In the genomic region with DNA sequence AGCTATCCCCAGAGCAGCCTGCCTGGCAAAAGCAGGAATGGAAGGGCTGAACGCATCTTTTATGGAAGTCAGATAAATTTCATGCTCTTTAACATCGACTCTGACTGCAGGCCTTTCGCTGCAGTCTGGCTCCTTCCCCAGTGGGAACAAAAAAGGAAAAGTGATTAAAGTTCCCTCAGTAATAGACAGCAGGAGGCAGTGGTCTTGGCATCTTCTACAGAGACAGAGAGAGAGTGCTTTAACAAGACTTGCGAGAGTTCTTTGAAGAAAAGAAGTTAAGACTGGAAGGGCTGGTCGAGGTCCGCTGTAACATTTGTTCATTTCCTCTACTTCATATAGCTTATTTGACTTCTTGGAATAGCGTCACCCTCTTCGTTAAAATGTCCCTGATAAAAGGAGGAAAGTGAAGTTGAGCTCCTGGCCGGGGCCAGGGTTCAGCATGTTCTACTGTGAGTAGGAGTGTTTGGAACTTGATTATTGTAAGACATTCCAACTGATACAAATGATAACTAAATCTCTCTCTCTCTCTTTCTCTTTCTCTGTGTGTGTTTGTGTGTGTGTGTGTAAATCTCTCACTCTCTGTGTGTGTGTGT, we compare ENCODE assay signal across 15 cellular contexts.
DNase-seq lines count a peak whose midpoint lies in the region; ATAC-seq, FAIRE-seq and TF ChIP-seq lines count a peak whose summit lies in the region.
"Had no signal": no experiment of that assay in that cellular context is flagged by ENCODE, and none has a peak within 500 bp of the region (broad histone marks: within the 10 kb centered on the region; RNA-seq: fewer than 3 reads in every experiment).

No MANE protein-coding gene starts in this region.

- intact Hi-C loops in left ventricle myocardium superior (cut with micrococcal nuclease), result no loop called here
- intact Hi-C loops in thyroid gland (cut with DNase I), result no loop called here

- peak overlapping the region; percentile 20 for H3K27ac ChIP-seq in GM23248
- H3K27ac ChIP-seq in thyroid gland, result no peak overlapping the region
- H3K27ac ChIP-seq: foreskin keratinocyte had no signal

- ATAC-seq in left ventricle myocardium superior, result peak; percentile 78
- no peak for ATAC-seq in HG02642 (IDR thresholded peaks at IDR 0.05; ENCODE audit: poor library complexity, unreplicated experiment)

- DNase-seq in GM23248, result peak; percentile 24
- peak; percentile 53 to 70 for DNase-seq in cardiac fibroblast (ENCODE audit: low read depth in 2 of 2)
- DNase-seq in left ventricle myocardium superior, result no peak
- no peak for DNase-seq in retinal pigment epithelial cell (ENCODE audit: low read depth)
- DNase-seq in GM19239 (ENCODE audit: insufficient read length, low spot score), result no peak
- DNase-seq in thyroid gland, result no peak
- no peak for DNase-seq in NK-92 (lab: John Stamatoyannopoulos, UW; ENCODE audit: unreplicated experiment)
- DNase-seq: activated naive CD4-positive, alpha-beta T cell treated with Interleukin-2 at 50 U/mL for 16 hours; DMS79 treated with DMSO at 0.1 percent for 48 hours; foreskin keratinocyte; kidney glomerular epithelial cell; NCI-H2081; SIG-M5; stimulated activated CD4-positive, alpha-beta T cell treated with anti-CD3 and anti-CD28 coated beads, Interleukin-15, amount 100 ng/mL, for 24 hours had no signal

- H3K4me3 ChIP-seq in GM23248 (peak overlapping the region; percentile 40), cardiac fibroblast (replicated peaks in 1 of 2; ENCODE audit: low read depth in 2 of 2, low read length in 2 of 2) (no peak overlapping the region), retinal pigment epithelial cell (ENCODE audit: low read length) (no peak overlapping the region), thyroid gland (replicated peaks in 1 of 3) (no peak overlapping the region)

- H3K9me3 ChIP-seq in GM23248 (ENCODE audit: low read depth) (no peaks in the 10 kb centered on the region), thyroid gland (no peaks in the 10 kb centered on the region)

- H3K4me2 ChIP-seq in GM23248 (ENCODE audit: unreplicated experiment), result peak overlapping the region; percentile 70

- H3K27me3 ChIP-seq in GM23248 (replicated peaks; ENCODE audit: insufficient read depth) (no peaks in the 10 kb centered on the region), thyroid gland (no peaks in the 10 kb centered on the region)
- H3K27me3 ChIP-seq: foreskin keratinocyte had no signal

- 78 to 81% methylated on average over 9 of the region's 9 CpGs for WGBS in GM23248 (ENCODE audit: low coverage in 1 of 2, low lambda C conversion rate in 2 of 2, missing lambda C conversion rate in 2 of 2), 2 experiments
- 76 to 77% methylated on average over 9 of the region's 9 CpGs for WGBS in thyroid gland, 2 donors

- peak overlapping the region; percentile 36 for H3K9ac ChIP-seq in GM23248

- H3K9me2 ChIP-seq in GM23248 (ENCODE audit: insufficient read depth), result no peaks in the 10 kb centered on the region

- H3K79me2 ChIP-seq in GM23248 (ENCODE audit: insufficient read depth), result peaks cover 79% of the 10 kb centered on the region

- H3K4me1 ChIP-seq in GM23248 (ENCODE audit: insufficient read depth) (peaks cover 36% of the 10 kb centered on the region), thyroid gland (no peaks in the 10 kb centered on the region)

- FAIRE-seq in GM19239 (lab: Jason Lieb, UNC), result no peak

- in situ Hi-C loops in GM23248 (cut with MboI), result loop anchor here (25.0 kb wide), 2 partner anchors 256 to 1744 kb away; no protein-coding TSS in a partner anchor

- H3K36me3 ChIP-seq in GM23248 (ENCODE audit: low read depth), result no peaks in the 10 kb centered on the region
- H3K36me3 ChIP-seq in thyroid gland, result no peaks in the 10 kb centered on the region

- H2AFZ ChIP-seq in GM23248, result peak overlapping the region; percentile 60

- no peaks in the 10 kb centered on the region for H4K20me1 ChIP-seq in GM23248 (ENCODE audit: insufficient read depth)

- peak; percentile 25 for TF ChIP-seq CTCF in cardiac fibroblast (IDR thresholded peaks at IDR 0.05; ENCODE audit: low read depth, low read length)
- TF ChIP-seq CTCF in retinal pigment epithelial cell (conservative IDR thresholded peaks at IDR 0.05; ENCODE audit: low read depth, low read length), result peak; percentile 31
- TF ChIP-seq CTCF in thyroid gland (IDR thresholded peaks at IDR 0.05), result no peak

- H3F3A ChIP-seq in GM23248 (ENCODE audit: insufficient read depth), result peaks cover 18% of the 10 kb centered on the region; the same call in 1 of the 2 replicates

- no peak for TF ChIP-seq POLR2A in thyroid gland (IDR thresholded peaks at IDR 0.05)

Comparison
In these comparisons a context has a peak if more than half of its experiments do, and no peak if none do; other contexts are left out.
1. DNase-seq: peak in GM23248 (single experiment) and cardiac fibroblast (2 of 2); none in left ventricle myocardium superior (single experiment), retinal pigment epithelial cell (single experiment), GM19239 (single experiment), thyroid gland (0 of 2) and NK-92 (single experiment).
2. CTCF ChIP-seq: peak in cardiac fibroblast (single experiment) and retinal pigment epithelial cell (single experiment); none in thyroid gland (0 of 6).